24 cellular contexts compared by ENCODE assay signal in genomic region chr14:91845652-91846051, GRCh38. TPM values are rescaled to one million over a fixed set of nuclear protein-coding genes. Genes with fewer than 3 reads are reported as not detected.
"Had no signal": no experiment of that assay in that cellular context is flagged by ENCODE, and none has a peak within 500 bp of the region (broad histone marks: within the 10 kb centered on the region; RNA-seq: fewer than 3 reads in every experiment).

No MANE protein-coding gene starts in this region.

- H3K4me3 Mint-ChIP-seq: activated B cell treated with CpG ODN at 0.5 μM for 24 hours; activated CD4-positive, alpha-beta T cell treated with anti-CD3 and anti-CD28 coated beads, Interleukin-2, amount 10 ng/mL, durations not matched to agents 24 days and 14 days; activated CD8-positive, alpha-beta memory T cell treated with anti-CD3 and anti-CD28 coated beads, Interleukin-2, amount 10 ng/mL, durations not matched to agents 7 days and 5 days; activated naive CD4-positive, alpha-beta T cell treated with anti-CD3 and anti-CD28 coated beads for 36 hours; activated naive CD8-positive, alpha-beta T cell; activated T-cell treated with anti-CD3 and anti-CD28 coated beads, Interleukin-2, amount 50 U/mL, for 24 hours; activated T-helper 17 cell treated with anti-CD3 and anti-CD28 coated beads, Interleukin-2, amount 50 U/mL, for 72 hours had no signal

- H3K9me3 Mint-ChIP-seq: activated B cell treated with CpG ODN at 0.5 μM for 24 hours; activated naive CD4-positive, alpha-beta T cell treated with anti-CD3 and anti-CD28 coated beads for 36 hours; activated T-cell treated with anti-CD3 and anti-CD28 coated beads, Interleukin-2, amount 50 U/mL, for 24 hours; activated T-helper 17 cell treated with anti-CD3 and anti-CD28 coated beads, Interleukin-2, amount 50 U/mL, for 72 hours had no signal

- H3K4me1 Mint-ChIP-seq: activated CD8-positive, alpha-beta memory T cell treated with anti-CD3 and anti-CD28 coated beads, Interleukin-2, amount 10 ng/mL, durations not matched to agents 7 days and 5 days had no signal

- H3K27ac Mint-ChIP-seq: activated B cell treated with CpG ODN at 0.5 μM for 24 hours; activated CD4-positive, alpha-beta T cell treated with anti-CD3 and anti-CD28 coated beads, Interleukin-2, amount 10 ng/mL, durations not matched to agents 24 days and 14 days; activated CD8-positive, alpha-beta memory T cell treated with anti-CD3 and anti-CD28 coated beads, Interleukin-2, amount 10 ng/mL, durations not matched to agents 7 days and 5 days; activated naive CD4-positive, alpha-beta T cell treated with anti-CD3 and anti-CD28 coated beads for 36 hours; activated T-cell treated with anti-CD3 and anti-CD28 coated beads, Interleukin-2, amount 50 U/mL, for 24 hours; activated T-helper 17 cell treated with anti-CD3 and anti-CD28 coated beads, Interleukin-2, amount 50 U/mL, for 72 hours had no signal

- H3K27me3 Mint-ChIP-seq: activated B cell treated with CpG ODN at 0.5 μM for 24 hours; activated CD4-positive, alpha-beta T cell treated with anti-CD3 and anti-CD28 coated beads, Interleukin-2, amount 10 ng/mL, durations not matched to agents 24 days and 14 days; activated CD8-positive, alpha-beta memory T cell treated with anti-CD3 and anti-CD28 coated beads, Interleukin-2, amount 10 ng/mL, durations not matched to agents 7 days and 5 days; activated naive CD8-positive, alpha-beta T cell; activated T-cell treated with anti-CD3 and anti-CD28 coated beads, Interleukin-2, amount 50 U/mL, for 24 hours; activated T-helper 17 cell treated with anti-CD3 and anti-CD28 coated beads, Interleukin-2, amount 50 U/mL, for 72 hours had no signal

- DNase-seq: activated B cell treated with CpG ODN at 0.5 μM for 24 hours; activated CD4-positive, alpha-beta T cell treated with anti-CD3 and anti-CD28 coated beads for 1 hour; activated CD4-positive, alpha-beta T cell treated with anti-CD3 and anti-CD28 coated beads, Interleukin-2, amount 50 U/mL, for 48 hours; activated CD8-positive, alpha-beta memory T cell treated with anti-CD3 and anti-CD28 coated beads, Interleukin-2, amount 10 ng/mL, durations not matched to agents 7 days and 5 days; activated gamma-delta T cell; activated naive CD4-positive, alpha-beta T cell treated with anti-CD3 and anti-CD28 coated beads for 36 hours; activated T-cell treated with anti-CD3 and anti-CD28 coated beads, Interleukin-2, amount 50 U/mL, for 24 hours; anterior cingulate cortex; KBM-7; NCI-H1048; NCI-H146; NCI-H187 treated with DMSO at 0.1 percent for 48 hours; NCI-H2081 treated with DMSO at 0.1 percent for 48 hours; NCI-H446; NCI-H524; PC-3; SHP77 treated with DMSO at 0.1 percent for 48 hours; T-helper 2 cell; T1000 had no signal

- ATAC-seq: activated CD8-positive, alpha-beta memory T cell treated with anti-CD3 and anti-CD28 coated beads, Interleukin-2, amount 10 ng/mL, durations not matched to agents 7 days and 5 days; activated T-helper 17 cell treated with anti-CD3 and anti-CD28 coated beads, Interleukin-2, amount 50 U/mL, for 72 hours; PC-3 had no signal

RNA-seq across cellular contexts. Expression of gene TC2N, which starts 21.7 kb away (rescaled TPM):
- total RNA-seq: LHCN-M2, M059J had no signal
